15 cellular contexts compared by ENCODE assay signal in the genomic region with DNA sequence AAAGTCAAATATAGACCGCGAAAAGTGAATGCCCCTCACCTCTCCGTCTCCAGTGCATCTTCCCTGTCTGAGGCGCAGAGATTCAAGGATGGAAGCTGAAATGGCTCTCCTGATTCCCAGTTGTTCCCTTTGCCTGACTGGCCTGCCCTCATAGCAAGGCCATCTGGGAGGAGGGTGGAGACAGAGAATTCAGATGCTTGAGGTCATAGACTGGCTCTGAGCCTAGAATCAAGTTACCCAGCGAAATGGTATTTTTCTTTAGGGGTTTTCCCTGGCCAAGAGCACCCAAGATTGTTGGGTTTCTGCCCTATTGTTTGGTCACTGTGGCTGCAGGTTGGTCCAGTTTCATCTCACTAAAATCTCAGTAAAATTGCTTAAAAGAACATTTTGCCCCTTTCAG. TPM values are rescaled to one million over a fixed set of nuclear protein-coding genes. Genes with fewer than 3 reads are reported as not detected.
DNase-seq lines count a peak whose midpoint lies in the region; FAIRE-seq and TF ChIP-seq lines count a peak whose summit lies in the region.
"Had no signal": no experiment of that assay in that cellular context is flagged by ENCODE, and none has a peak within 500 bp of the region (broad histone marks: within the 10 kb centered on the region; RNA-seq: fewer than 3 reads in every experiment).

No MANE protein-coding gene starts in this region.

- peaks cover 79 to 98% (median 95%) of the 10 kb centered on the region in 3 donors for H3K36me3 ChIP-seq in tibial artery

- no peak overlapping the region for H3K27ac Mint-ChIP-seq in T-helper 2 cell treated with Interferon-gamma antibody and Interleukin-4, amounts not matched to agents 5 μg/mL and 100 μg/mL, for 36 hours
- H3K27ac Mint-ChIP-seq: immature natural killer cell, natural killer cell had no signal

- no peaks in the 10 kb centered on the region for H3K9me3 ChIP-seq in tibial artery

- H3K4me3 ChIP-seq in AG04449 (ENCODE audit: low read depth, low read length) (no peak overlapping the region), tibial artery (no peak overlapping the region)

- H3K27me3 ChIP-seq in tibial artery = no peaks in the 10 kb centered on the region

- POLR2A ChIA-PET in AG04449 (lab: Yijun Ruan, JAX) = interaction anchor here (0.6 kb wide), 1 partner anchor 360 kb away, joined by 3 read pairs; no protein-coding TSS in a partner anchor

- CTCF ChIA-PET in AG04449 (lab: Yijun Ruan, JAX) = interaction anchor here (3.5 to 11.2 kb wide), 2 partner anchors 13 to 196 kb away, joined by 14 to 95 read pairs; no protein-coding TSS in a partner anchor

- H3K4me1 Mint-ChIP-seq in T-helper 2 cell treated with Interferon-gamma antibody and Interleukin-4, amounts not matched to agents 5 μg/mL and 100 μg/mL, for 36 hours (ENCODE audit: low read depth) = peaks cover 22% of the 10 kb centered on the region

- TF ChIP-seq CTCF in AG04449 (IDR thresholded peaks at IDR 0.05; ENCODE audit: insufficient read depth, low read length, missing control alignments) (no peak), tibial artery (IDR thresholded peaks at IDR 0.05) (no peak)

- no peak overlapping the region for H3K27ac ChIP-seq in tibial artery

- no peak for FAIRE-seq in GM12892 (lab: Jason Lieb, UNC)
- FAIRE-seq: small intestine, TTC549 had no signal

- H3K36me3 Mint-ChIP-seq in T-helper 2 cell treated with Interferon-gamma antibody and Interleukin-4, amounts not matched to agents 5 μg/mL and 100 μg/mL, for 36 hours (ENCODE audit: low read depth) = peaks cover 75% of the 10 kb centered on the region

- DNase-seq in AG04449 (ENCODE audit: low read depth, low spot score) (peak; percentile 59), HCEC 1CT (peak; percentile 14), amniotic stem cell (lab: John Stamatoyannopoulos, UW) (peak; percentile 43), hepatic stellate cell (ENCODE audit: low spot score) (peak; percentile 32), NCI-H2029 (lab: John Stamatoyannopoulos, UW) (no peak), tibial artery (no peak), GM12892 (ENCODE audit: insufficient read length) (no peak)
- no peak for DNase-seq in T-helper 2 cell treated with Interferon-gamma antibody and Interleukin-4, amounts not matched to agents 5 μg/mL and 100 μg/mL, for 36 hours (ENCODE audit: low spot score)
- DNase-seq: anterior cingulate cortex; CD4-positive, CD25-positive, alpha-beta regulatory T cell; immature natural killer cell; natural killer cell; NCI-H2227 treated with DMSO at 0.1 percent for 48 hours; small intestine had no signal

- H3K27me3 Mint-ChIP-seq in T-helper 2 cell treated with Interferon-gamma antibody and Interleukin-4, amounts not matched to agents 5 μg/mL and 100 μg/mL, for 36 hours (ENCODE audit: low read depth) = no peaks in the 10 kb centered on the region
- H3K27me3 Mint-ChIP-seq: CD4-positive, CD25-positive, alpha-beta regulatory T cell had no signal

- H3K4me1 ChIP-seq in tibial artery = peaks cover 0 to 21% (median 10%) of the 10 kb centered on the region in 4 donors

- intact Hi-C loops in tibial artery (cut with DNase I; ENCODE audit: low total_unique reads) = loop anchor here (10.0 kb wide), 1 partner anchor 746 kb away; the partner anchor contains the start of gene SUCO

- no peaks in the 10 kb centered on the region for H3K9me3 Mint-ChIP-seq in T-helper 2 cell treated with Interferon-gamma antibody and Interleukin-4, amounts not matched to agents 5 μg/mL and 100 μg/mL, for 36 hours
- H3K9me3 Mint-ChIP-seq: CD4-positive, CD25-positive, alpha-beta regulatory T cell; immature natural killer cell; natural killer cell had no signal

- H3K4me3 Mint-ChIP-seq in T-helper 2 cell treated with Interferon-gamma antibody and Interleukin-4, amounts not matched to agents 5 μg/mL and 100 μg/mL, for 36 hours = no peak overlapping the region
- H3K4me3 Mint-ChIP-seq: CD4-positive, CD25-positive, alpha-beta regulatory T cell; immature natural killer cell; natural killer cell had no signal

- no peak for TF ChIP-seq POLR2A in GM12892 (IDR thresholded peaks at IDR 0.05; ENCODE audit: low read depth, low read length)

RNA-seq across cellular contexts. Expression of gene METTL13, which starts 7.2 kb away (rescaled TPM):
- 21.3 TPM for polyA plus RNA-seq in GM12892 (2012; ENCODE audit: missing spikeins)

RNA-seq across cellular contexts. Expression of gene VAMP4, which starts 46.8 kb away (rescaled TPM):
- 6.6 TPM for polyA plus RNA-seq in GM12892 (2012; ENCODE audit: missing spikeins)

RNA-seq across cellular contexts. Expression of gene DNM3, which starts 52.6 kb away (rescaled TPM):
- polyA plus RNA-seq in GM12892 (2012; ENCODE audit: missing spikeins) = 0.36 TPM

Comparison
In these comparisons a context has a peak if more than half of its experiments do, and no peak if none do; other contexts are left out.
1. DNase-seq: peak in AG04449 (single experiment), HCEC 1CT (single experiment), amniotic stem cell (single experiment) and hepatic stellate cell (single experiment); none in NCI-H2029 (single experiment), tibial artery (0 of 2), GM12892 (single experiment) and T-helper 2 cell treated with Interferon-gamma antibody and Interleukin-4, amounts not matched to agents 5 μg/mL and 100 μg/mL, for 36 hours (single experiment).